ENCODE assay signal across 13 cellular contexts in the genomic region with DNA sequence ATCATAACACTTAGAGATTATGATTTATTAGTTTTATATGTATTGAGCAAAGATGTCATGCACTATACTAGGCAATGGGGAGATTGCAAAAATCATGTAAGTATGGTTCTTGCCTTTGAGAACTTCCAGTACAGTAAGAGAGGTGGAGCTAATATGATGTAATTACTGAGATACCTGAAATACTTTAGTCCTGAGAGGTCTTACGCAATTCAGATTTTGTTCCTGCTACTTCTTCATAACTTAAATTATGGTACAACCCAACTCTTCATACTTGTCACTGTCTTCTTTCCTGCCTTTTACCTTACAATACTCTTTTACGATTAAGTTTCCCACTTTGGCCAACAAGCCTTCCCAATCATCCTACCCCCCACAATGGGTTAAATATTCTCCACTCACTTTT.
DNase-seq lines count a peak whose midpoint lies in the region; ATAC-seq and TF ChIP-seq lines count a peak whose summit lies in the region.
"Had no signal": no experiment of that assay in that cellular context is flagged by ENCODE, and none has a peak within 500 bp of the region (broad histone marks: within the 10 kb centered on the region; RNA-seq: fewer than 3 reads in every experiment).

No MANE protein-coding gene starts in this region.

- H3K4me3 ChIP-seq in HCT116 (replicated peaks in 1 of 2; ENCODE audit: low read depth in 1 of 2, low read length in 2 of 2), result no peak overlapping the region
- H3K4me3 ChIP-seq: BLaER1 treated with 17β-estradiol and CSF1 and Interleukin-3, amounts not matched to agents 10 nM and 100 nM; HAP-1 had no signal

- H2AFZ ChIP-seq in HCT116 (ENCODE audit: low read depth, low read length, poor library complexity, severe bottlenecking), result no peak overlapping the region

- BruUV-seq in HCT116 (replicated peaks; lab: Mats Ljungman, UMichigan), result no TSS peak

- H3K4me2 ChIP-seq in HCT116 (ENCODE audit: low read length), result no peak overlapping the region
- H3K4me2 ChIP-seq: BLaER1 treated with 17β-estradiol and CSF1 and Interleukin-3, amounts not matched to agents 10 nM and 100 nM had no signal

- DNase-seq in HCT116 (ENCODE audit: low read depth, low spot score) (no peak), amniotic epithelial cell (ENCODE audit: low read depth) (peak; percentile 24), foreskin keratinocyte (peak; percentile 35 to 56), kidney tubule cell (ENCODE audit: low spot score) (no peak), NOMO-1 treated with DMSO at 0.1 percent for 48 hours (lab: John Stamatoyannopoulos, UW; ENCODE audit: unreplicated experiment) (no peak)
- DNase-seq in activated T-cell treated with anti-CD3 and anti-CD28 coated beads, Interleukin-2, amount 50 U/mL, for 1 hour, result no peak
- DNase-seq: Calu3; CD8-positive, alpha-beta T cell; DMS79 treated with DMSO at 0.1 percent for 48 hours; GF-D8 had no signal

- intact Hi-C loops in HCT116 (cut with micrococcal nuclease), result no loop called here

- H4K20me1 ChIP-seq in HCT116 (ENCODE audit: insufficient read depth), result no peaks in the 10 kb centered on the region
- H4K20me1 ChIP-seq: BLaER1 treated with 17β-estradiol and CSF1 and Interleukin-3, amounts not matched to agents 10 nM and 100 nM had no signal

- no peak for TF ChIP-seq POLR2A in HCT116 (IDR thresholded peaks at IDR 0.05; ENCODE audit: borderline replicate concordance, extremely low read depth, insufficient read depth, insufficient read length)

- TF ChIP-seq CTCF in HCT116 (IDR thresholded peaks at IDR 0.05 in 2 of 3, conservative IDR thresholded peaks at IDR 0.05 in 1 of 3; ENCODE audit: borderline replicate concordance in 1 of 3, insufficient read depth in 1 of 3, low read depth in 2 of 3, low read length in 2 of 3), result no peak
- no peak for TF ChIP-seq CTCF in foreskin keratinocyte (conservative IDR thresholded peaks at IDR 0.05)

- no peaks in the 10 kb centered on the region for H3K9me2 ChIP-seq in HCT116 (ENCODE audit: insufficient read depth)

- no peaks in the 10 kb centered on the region for H3K36me3 ChIP-seq in HCT116 (ENCODE audit: control insufficient read depth in 1 of 2, insufficient read depth in 2 of 2, low read length in 2 of 2)
- H3K36me3 ChIP-seq: BLaER1 treated with 17β-estradiol and CSF1 and Interleukin-3, amounts not matched to agents 10 nM and 100 nM; HAP-1 had no signal

- H3K9me3 ChIP-seq in HCT116 (ENCODE audit: control insufficient read depth in 1 of 2, insufficient read depth in 1 of 2, low read depth in 1 of 2, low read length in 2 of 2), result 0 out of 4 replicates have a peak, but pooled peaks cover 0 to 7% of the 10 kb centered on the region in 2 experiments
- H3K9me3 ChIP-seq: HAP-1 had no signal

- H3K27ac ChIP-seq in HCT116 (ENCODE audit: low read depth, low read length) (no peak overlapping the region), foreskin keratinocyte (no peak overlapping the region)
- H3K27ac ChIP-seq: BLaER1 treated with 17β-estradiol and CSF1 and Interleukin-3, amounts not matched to agents 10 nM and 100 nM had no signal

- CTCF ChIA-PET in HCT116 (lab: Charles Lee), result no interaction called here

- no peaks in the 10 kb centered on the region for H3K79me2 ChIP-seq in HCT116 (ENCODE audit: insufficient read depth, low read length)

- no peak for ATAC-seq in HCT116
- no peak for ATAC-seq in foreskin keratinocyte
- ATAC-seq: CD8-positive, alpha-beta T cell had no signal

- H3K27me3 ChIP-seq in HCT116 (ENCODE audit: insufficient read depth, low read length), result no peaks in the 10 kb centered on the region
- no peaks in the 10 kb centered on the region for H3K27me3 ChIP-seq in foreskin keratinocyte
- H3K27me3 ChIP-seq: BLaER1 treated with 17β-estradiol and CSF1 and Interleukin-3, amounts not matched to agents 10 nM and 100 nM had no signal

- no peak overlapping the region for H3K9ac ChIP-seq in HCT116 (ENCODE audit: low read length)
- H3K9ac ChIP-seq: BLaER1 treated with 17β-estradiol and CSF1 and Interleukin-3, amounts not matched to agents 10 nM and 100 nM had no signal

- RAD21 ChIA-PET in HCT116 (lab: Charles Lee; ENCODE audit: low non-redundant PET in 1 of 2, low total read pairs in 2 of 2, uncharacterized antibody in 2 of 2, unreplicated experiment in 2 of 2), result no interaction called here

- TF ChIP-seq RAD21 in HCT116 (IDR thresholded peaks at IDR 0.05; ENCODE audit: low read depth) (no peak), Ishikawa (IDR thresholded peaks at IDR 0.05; ENCODE audit: low read depth) (no peak)

- POLR2A ChIA-PET in HCT116 (lab: Charles Lee), result no interaction called here

- H3K4me1 ChIP-seq in HCT116 (ENCODE audit: control insufficient read depth in 1 of 2, insufficient read depth in 2 of 2, low read length in 2 of 2) (no peaks in the 10 kb centered on the region), foreskin keratinocyte (no peaks in the 10 kb centered on the region)
- H3K4me1 ChIP-seq: BLaER1 treated with 17β-estradiol and CSF1 and Interleukin-3, amounts not matched to agents 10 nM and 100 nM; HAP-1 had no signal

- TF ChIP-seq EP300 in Ishikawa (IDR thresholded peaks at IDR 0.05; ENCODE audit: borderline replicate concordance), result no peak

TF ChIP-seq in HCT116, 20 proteins besides CTCF, POLR2A, EP300 and RAD21:
- TF ChIP-seq SRF (IDR thresholded peaks at IDR 0.05; ENCODE audit: low read depth) (no peak), CEBPB (IDR thresholded peaks at IDR 0.05; ENCODE audit: low read depth) (0 out of 2 replicates have a peak, but pooled peaks have one; percentile 15)

TF ChIP-seq in Ishikawa, 13 proteins besides CTCF, POLR2A, EP300 and RAD21:
- TF ChIP-seq ZBTB7A (IDR thresholded peaks at IDR 0.05; ENCODE audit: low read depth) (no peak), CEBPB (IDR thresholded peaks at IDR 0.05) (peak; percentile 75; the same call in 1 of the 2 replicates)
- TF ChIP-seq, protein P1, sequence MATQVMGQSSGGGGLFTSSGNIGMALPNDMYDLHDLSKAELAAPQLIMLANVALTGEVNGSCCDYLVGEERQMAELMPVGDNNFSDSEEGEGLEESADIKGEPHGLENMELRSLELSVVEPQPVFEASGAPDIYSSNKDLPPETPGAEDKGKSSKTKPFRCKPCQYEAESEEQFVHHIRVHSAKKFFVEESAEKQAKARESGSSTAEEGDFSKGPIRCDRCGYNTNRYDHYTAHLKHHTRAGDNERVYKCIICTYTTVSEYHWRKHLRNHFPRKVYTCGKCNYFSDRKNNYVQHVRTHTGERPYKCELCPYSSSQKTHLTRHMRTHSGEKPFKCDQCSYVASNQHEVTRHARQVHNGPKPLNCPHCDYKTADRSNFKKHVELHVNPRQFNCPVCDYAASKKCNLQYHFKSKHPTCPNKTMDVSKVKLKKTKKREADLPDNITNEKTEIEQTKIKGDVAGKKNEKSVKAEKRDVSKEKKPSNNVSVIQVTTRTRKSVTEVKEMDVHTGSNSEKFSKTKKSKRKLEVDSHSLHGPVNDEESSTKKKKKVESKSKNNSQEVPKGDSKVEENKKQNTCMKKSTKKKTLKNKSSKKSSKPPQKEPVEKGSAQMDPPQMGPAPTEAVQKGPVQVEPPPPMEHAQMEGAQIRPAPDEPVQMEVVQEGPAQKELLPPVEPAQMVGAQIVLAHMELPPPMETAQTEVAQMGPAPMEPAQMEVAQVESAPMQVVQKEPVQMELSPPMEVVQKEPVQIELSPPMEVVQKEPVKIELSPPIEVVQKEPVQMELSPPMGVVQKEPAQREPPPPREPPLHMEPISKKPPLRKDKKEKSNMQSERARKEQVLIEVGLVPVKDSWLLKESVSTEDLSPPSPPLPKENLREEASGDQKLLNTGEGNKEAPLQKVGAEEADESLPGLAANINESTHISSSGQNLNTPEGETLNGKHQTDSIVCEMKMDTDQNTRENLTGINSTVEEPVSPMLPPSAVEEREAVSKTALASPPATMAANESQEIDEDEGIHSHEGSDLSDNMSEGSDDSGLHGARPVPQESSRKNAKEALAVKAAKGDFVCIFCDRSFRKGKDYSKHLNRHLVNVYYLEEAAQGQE (IDR thresholded peaks at IDR 0.05; ENCODE audit: low read depth), result no peak

Comparison
In these comparisons a context has a peak if more than half of its experiments do, and no peak if none do; other contexts are left out.
1. DNase-seq: peak in amniotic epithelial cell (single experiment) and foreskin keratinocyte (2 of 2); none in HCT116 (single experiment), kidney tubule cell (single experiment), activated T-cell treated with anti-CD3 and anti-CD28 coated beads, Interleukin-2, amount 50 U/mL, for 1 hour (single experiment) and NOMO-1 treated with DMSO at 0.1 percent for 48 hours (single experiment).